Comparison of ENCODE assay signal across 8 cellular contexts in genomic region chr11:13668102-13668956, GRCh38. TPM values are rescaled to one million over a fixed set of nuclear protein-coding genes. Genes with fewer than 3 reads are reported as not detected.
A peak's percentile ranks its signal among the peaks of the same experiment; 100 is the strongest.
DNase-seq lines count a peak whose midpoint lies in the region; ATAC-seq and TF ChIP-seq lines count a peak whose summit lies in the region.

Gene FAR1, plus strand, starts transcription at chr11:13668668. Its CDS starts 26,098 bp downstream, at chr11:13694766.

- peak; percentile 96 for DNase-seq in GM10266 (ENCODE audit: extremely low spot score)
- DNase-seq in NCI-H1048 (lab: John Stamatoyannopoulos, UW): peak; percentile 99
- peak; percentile 98 for DNase-seq in SK-N-SH
- DNase-seq in germinal center (ENCODE audit: low spot score): peak; percentile 99
- peak; percentile 99 for DNase-seq in occipital lobe (lab: John Stamatoyannopoulos, UW)

- H3K27me3 Mint-ChIP-seq in activated naive CD4-positive, alpha-beta T cell treated with anti-CD3 and anti-CD28 coated beads, Interleukin-2, amount 50 U/mL, for 24 hours: peaks cover 1% of the 10 kb centered on the region

- peak; percentile 90 for ATAC-seq in HG02571 (IDR thresholded peaks at IDR 0.05; ENCODE audit: unreplicated experiment)

- peak within 1 kb of the TSS; percentile 98 for H3K4me3 Mint-ChIP-seq in activated naive CD4-positive, alpha-beta T cell treated with anti-CD3 and anti-CD28 coated beads, Interleukin-2, amount 50 U/mL, for 24 hours

- CTCF ChIA-PET in SK-N-SH (lab: Yijun Ruan, JAX): interaction anchor here (0.6 to 1.9 kb wide), 11 partner anchors 9 to 334 kb away, joined by 3 to 6 read pairs (median 3); no protein-coding TSS in a partner anchor

- POLR2A ChIA-PET in SK-N-SH (lab: Yijun Ruan, JAX): interaction anchor here (0.6 kb wide), 1 partner anchor 102 kb away, joined by 4 read pairs; no protein-coding TSS in a partner anchor

- peak; percentile 38; the same call in 1 of the 2 replicates for TF ChIP-seq RAD21 in SK-N-SH (IDR thresholded peaks at IDR 0.05; ENCODE audit: low read length)

- H3K4me1 Mint-ChIP-seq in activated naive CD4-positive, alpha-beta T cell treated with anti-CD3 and anti-CD28 coated beads, Interleukin-2, amount 50 U/mL, for 24 hours: peaks cover 44% of the 10 kb centered on the region

- no peaks in the 10 kb centered on the region for H3K36me3 ChIP-seq in SK-N-SH (replicated peaks in 1 of 2; ENCODE audit: control insufficient read depth in 1 of 2, insufficient read depth in 2 of 2, low read length in 1 of 2)

- peak within 1 kb of the TSS; percentile 97 for H3K27ac Mint-ChIP-seq in activated naive CD4-positive, alpha-beta T cell treated with anti-CD3 and anti-CD28 coated beads, Interleukin-2, amount 50 U/mL, for 24 hours

- H3K4me3 ChIP-seq in SK-N-SH (ENCODE audit: low read depth in 2 of 2, low read length in 1 of 2): peak within 1 kb of the TSS; percentile 62 to 85

- H2AFZ ChIP-seq in SK-N-SH (ENCODE audit: low read depth): peak within 1 kb of the TSS; percentile 96

- H3K4me1 ChIP-seq in SK-N-SH (ENCODE audit: control insufficient read depth in 1 of 2, insufficient read depth in 2 of 2, low read depth in 1 of 2, low read length in 1 of 2): peaks cover 6 to 11% of the 10 kb centered on the region in 2 experiments; a peak in 2 of 4 replicates

- peaks cover 11% of the 10 kb centered on the region for H3K36me3 Mint-ChIP-seq in activated naive CD4-positive, alpha-beta T cell treated with anti-CD3 and anti-CD28 coated beads, Interleukin-2, amount 50 U/mL, for 24 hours

- H3K27ac ChIP-seq in SK-N-SH (ENCODE audit: low read depth in 2 of 2, low read length in 1 of 2) (peak within 1 kb of the TSS; percentile 63 to 76), temporal lobe (ENCODE audit: low read depth, low read length) (peak within 1 kb of the TSS; percentile 59)

- no peaks in the 10 kb centered on the region for H3K27me3 ChIP-seq in SK-N-SH (ENCODE audit: insufficient read depth)

- H3K9me3 ChIP-seq in SK-N-SH: no peaks in the 10 kb centered on the region

- H3K4me2 ChIP-seq in SK-N-SH: peak within 1 kb of the TSS; percentile 96

- H3F3A ChIP-seq in SK-N-SH (replicated peaks; ENCODE audit: insufficient read depth): peaks cover 19% of the 10 kb centered on the region

- WGBS in SK-N-SH (ENCODE audit: low lambda C conversion rate): 0% methylated on average over 1 of the region's 104 CpGs

- peaks cover 44% of the 10 kb centered on the region for H3K79me2 ChIP-seq in SK-N-SH (ENCODE audit: insufficient read depth)

- no peaks in the 10 kb centered on the region for H3K9me2 ChIP-seq in SK-N-SH

- peak in 1 of 2 experiments; percentile 7; a peak in 2 of 4 replicates for TF ChIP-seq EP300 in SK-N-SH (IDR thresholded peaks at IDR 0.05; ENCODE audit: borderline replicate concordance in 1 of 2, low read depth in 1 of 2, low read length in 1 of 2)

- H4K20me1 ChIP-seq in SK-N-SH (ENCODE audit: insufficient read depth): peaks cover 39% of the 10 kb centered on the region

- no peaks in the 10 kb centered on the region for H3K9me3 Mint-ChIP-seq in activated naive CD4-positive, alpha-beta T cell treated with anti-CD3 and anti-CD28 coated beads, Interleukin-2, amount 50 U/mL, for 24 hours

- peak; percentile 81 for TF ChIP-seq CTCF in GM10266 (IDR thresholded peaks at IDR 0.05; ENCODE audit: control insufficient read depth, insufficient read depth, low read depth, missing control alignments)
- TF ChIP-seq CTCF in SK-N-SH (IDR thresholded peaks at IDR 0.05): peak; percentile 54

- peak within 1 kb of the TSS; percentile 85 for H3K9ac ChIP-seq in SK-N-SH

TF ChIP-seq in SK-N-SH, 30 proteins besides CTCF, POLR2A, EP300 and RAD21 (continues in another document):
- TF ChIP-seq FOXM1 (IDR thresholded peaks at IDR 0.05; ENCODE audit: low read depth) (peak; percentile 35; the same call in 1 of the 2 replicates), NRF1 (IDR thresholded peaks at IDR 0.05; ENCODE audit: low read depth, low read length) (peak; percentile 33; the same call in 1 of the 2 replicates), USF2 (IDR thresholded peaks at IDR 0.05; ENCODE audit: borderline replicate concordance, low read depth, low read length) (no peak), CHD2 (IDR thresholded peaks at IDR 0.05; ENCODE audit: low read length, partially characterized antibody) (peak; percentile 67), REST (IDR thresholded peaks at IDR 0.05; ENCODE audit: low read depth, low read length) (0 out of 2 replicates have a peak, but pooled peaks have one; percentile 38), SIN3A (IDR thresholded peaks at IDR 0.05; ENCODE audit: borderline replicate concordance, low read depth, low read length) (peak; percentile 22; the same call in 1 of the 2 replicates), RFX5 (IDR thresholded peaks at IDR 0.05; ENCODE audit: low read length) (peak; percentile 93), TAF1 (IDR thresholded peaks at IDR 0.05; ENCODE audit: borderline replicate concordance, low read depth, low read length) (peak; percentile 61), MAX (IDR thresholded peaks at IDR 0.05; ENCODE audit: low read depth) (peak; percentile 51), FOSL2 (IDR thresholded peaks at IDR 0.05; ENCODE audit: borderline replicate concordance, low read depth) (no peak), IRF3 (IDR thresholded peaks at IDR 0.05; ENCODE audit: low read depth, low read length) (peak; percentile 66; the same call in 1 of the 2 replicates), POLR2AphosphoS5 (IDR thresholded peaks at IDR 0.05; ENCODE audit: low read depth, low read length) (peak; percentile 65), YY1 (IDR thresholded peaks at IDR 0.05; ENCODE audit: low read depth) (0 out of 2 replicates have a peak, but pooled peaks have one; percentile 38), SMC3 (IDR thresholded peaks at IDR 0.05; ENCODE audit: low read depth, low read length) (no peak), ZBTB33 (IDR thresholded peaks at IDR 0.05; ENCODE audit: borderline replicate concordance, low read depth) (0 out of 2 replicates have a peak, but pooled peaks have one; percentile 61)

RNA-seq across cellular contexts. Expression of gene FAR1, which starts in this region (rescaled TPM):
- polyA plus RNA-seq in SK-N-SH (2012; rRNA removed): 29.0 and 38.8 TPM in 2 replicates
- 38.7 and 39.3 TPM in 2 replicates for polyA plus RNA-seq in SK-N-SH (2012; cell fraction: cytosol; rRNA removed)
- 17.8 and 38.1 TPM in 2 replicates for polyA plus RNA-seq in SK-N-SH (2012; cell fraction: nucleus; rRNA removed)
- 90.2 TPM for total RNA-seq in occipital lobe
- 59.3 TPM for total RNA-seq in temporal lobe

Comparison
In these comparisons a context has a peak if more than half of its experiments do, and no peak if none do; other contexts are left out.
1. Peak in every context shown above with its lines: DNase-seq, ATAC-seq, H3K4me3 ChIP-seq and H3K27ac ChIP-seq.